ENCODE assay signal across 1 cellular context in genomic region chr2:48979691-48980090, GRCh38.
"Had no signal": no experiment of that assay in that cellular context is flagged by ENCODE, and none has a peak within 500 bp of the region (broad histone marks: within the 10 kb centered on the region; RNA-seq: fewer than 3 reads in every experiment).

No MANE protein-coding gene starts in this region.

- H3K9me3 ChIP-seq: MG63 had no signal

- H3K4me3 ChIP-seq: MG63 had no signal

- H3K36me3 ChIP-seq: MG63 had no signal
